Comparison of ENCODE assay signal across 10 cellular contexts in genomic region chr16:87924041-87924851, GRCh38. TPM values are rescaled to one million over a fixed set of nuclear protein-coding genes. Genes with fewer than 3 reads are reported as not detected.
DNase-seq lines count a peak whose midpoint lies in the region; ATAC-seq and TF ChIP-seq lines count a peak whose summit lies in the region.
"Had no signal": no experiment of that assay in that cellular context is flagged by ENCODE, and none has a peak within 500 bp of the region (broad histone marks: within the 10 kb centered on the region; RNA-seq: fewer than 3 reads in every experiment).

No MANE protein-coding gene starts in this region.

- H3K4me3 ChIP-seq in lower leg skin (ENCODE audit: low read depth, poor library complexity, severe bottlenecking), result no peak overlapping the region
- H3K4me3 ChIP-seq: left lung, MG63 had no signal

- ATAC-seq in stimulated activated naive CD8-positive, alpha-beta T cell treated with anti-CD3 and anti-CD28 coated beads, Interleukin-15, Interleukin-2, amounts not matched to agents 100 U/mL and 50 U/mL, for 24 hours, result peak; percentile 34
- ATAC-seq in stimulated activated naive CD8-positive, alpha-beta T cell treated with anti-CD3 and anti-CD28 coated beads, Interleukin-15, amount 100 ng/mL, for 72 hours, result no peak
- ATAC-seq in activated B cell treated with CpG ODN at 0.5 μM for 24 hours (ENCODE audit: low read depth), result peak; percentile 81
- ATAC-seq: left lung had no signal

- intact Hi-C loops in activated B cell treated with CpG ODN at 0.5 μM for 24 hours (cut with micrococcal nuclease), result loop anchor here (1.0 to 10.0 kb wide), 3 partner anchors 27 to 145 kb away; partner anchors contain the start of gene BANP
- intact Hi-C loops in lower leg skin (cut with DNase I; ENCODE audit: low total_unique reads), result no loop called here

- H3K36me3 Mint-ChIP-seq in activated B cell treated with CpG ODN at 0.5 μM for 24 hours (ENCODE audit: low read depth), result no peaks in the 10 kb centered on the region

- 62 to 63% methylated on average over 29 to 30 of the region's 30 CpGs for WGBS in lower leg skin, 2 donors

- peak overlapping the region in 1 of 2 donors; percentile 42 for H3K27ac Mint-ChIP-seq in stimulated activated naive CD8-positive, alpha-beta T cell treated with anti-CD3 and anti-CD28 coated beads, Interleukin-15, amount 100 ng/mL, for 72 hours
- H3K27ac Mint-ChIP-seq in activated B cell treated with CpG ODN at 0.5 μM for 24 hours, result peak overlapping the region; percentile 70

- no peak for DNase-seq in stimulated activated naive CD8-positive, alpha-beta T cell treated with anti-CD3 and anti-CD28 coated beads, Interleukin-15, Interleukin-2, amounts not matched to agents 100 U/mL and 50 U/mL, for 24 hours
- no peak for DNase-seq in stimulated activated naive CD8-positive, alpha-beta T cell treated with anti-CD3 and anti-CD28 coated beads, Interleukin-15, amount 100 ng/mL, for 72 hours
- DNase-seq in NCI-H1092 (lab: John Stamatoyannopoulos, UW) (peak; percentile 94), activated B cell treated with CpG ODN at 0.5 μM for 24 hours (peak; percentile 61), SW 1271 (lab: John Stamatoyannopoulos, UW) (no peak), lower leg skin (ENCODE audit: low spot score in 2 of 2) (no peak), Kasumi-1 (lab: John Stamatoyannopoulos, UW) (no peak)
- DNase-seq in activated CD4-positive, alpha-beta T cell treated with anti-CD3 and anti-CD28 coated beads for 48 hours, result no peak
- DNase-seq: MG63 had no signal

- no peaks in the 10 kb centered on the region for H3K9me3 Mint-ChIP-seq in stimulated activated naive CD8-positive, alpha-beta T cell treated with anti-CD3 and anti-CD28 coated beads, Interleukin-15, amount 100 ng/mL, for 72 hours
- no peaks in the 10 kb centered on the region for H3K9me3 Mint-ChIP-seq in activated B cell treated with CpG ODN at 0.5 μM for 24 hours

- peaks cover 19% of the 10 kb centered on the region for H3K4me1 Mint-ChIP-seq in stimulated activated naive CD8-positive, alpha-beta T cell treated with anti-CD3 and anti-CD28 coated beads, Interleukin-15, amount 100 ng/mL, for 72 hours
- H3K4me1 Mint-ChIP-seq in activated B cell treated with CpG ODN at 0.5 μM for 24 hours, result peaks cover 35% of the 10 kb centered on the region

- no peak for TF ChIP-seq CTCF in activated B cell treated with CpG ODN at 0.5 μM for 24 hours (IDR thresholded peaks at IDR 0.05)
- no peak for TF ChIP-seq CTCF in lower leg skin (IDR thresholded peaks at IDR 0.05)

- no peak overlapping the region for H3K4me3 Mint-ChIP-seq in stimulated activated naive CD8-positive, alpha-beta T cell treated with anti-CD3 and anti-CD28 coated beads, Interleukin-15, amount 100 ng/mL, for 72 hours
- H3K4me3 Mint-ChIP-seq in activated B cell treated with CpG ODN at 0.5 μM for 24 hours, result peak overlapping the region; percentile 64

- POLR2A ChIA-PET in activated B cell treated with CpG ODN at 0.5 μM for 24 hours (lab: Charles Lee), result interaction anchor here (0.6 to 4.2 kb wide), 14 partner anchors 21 to 159 kb away, joined by 3 to 36 read pairs (median 5); partner anchors contain the start of genes BANP, KLHDC4 and SLC7A5

- peaks cover 8% of the 10 kb centered on the region for H3K27me3 Mint-ChIP-seq in stimulated activated naive CD8-positive, alpha-beta T cell treated with anti-CD3 and anti-CD28 coated beads, Interleukin-15, amount 100 ng/mL, for 72 hours
- peaks cover 3% of the 10 kb centered on the region for H3K27me3 Mint-ChIP-seq in activated B cell treated with CpG ODN at 0.5 μM for 24 hours

- no peak for TF ChIP-seq POLR2A in lower leg skin (IDR thresholded peaks at IDR 0.05)

- CTCF ChIA-PET in activated B cell treated with CpG ODN at 0.5 μM for 24 hours (lab: Charles Lee), result interaction anchor here (0.6 to 2.1 kb wide), 5 partner anchors 14 to 512 kb away, joined by 3 to 10 read pairs (median 4); no protein-coding TSS in a partner anchor

RNA-seq across cellular contexts. Expression of gene CA5A, which starts 12.1 kb away (rescaled TPM):
- total RNA-seq in activated B cell treated with CpG ODN at 0.5 μM for 24 hours, result not detected in 2 replicates
- not detected for total RNA-seq in lower leg skin

RNA-seq across cellular contexts. Expression of gene BANP, which starts 27.0 kb away (rescaled TPM):
- total RNA-seq in activated B cell treated with CpG ODN at 0.5 μM for 24 hours (62.8 and 72.3 TPM in 2 replicates), lower leg skin (10 to 100 TPM; 21.6 to 28.7 (median 24.5) TPM)

RNA-seq across cellular contexts. Expression of gene SLC7A5, which starts 54.9 kb away (rescaled TPM):
- 106 and 111 TPM in 2 replicates for total RNA-seq in activated B cell treated with CpG ODN at 0.5 μM for 24 hours
- total RNA-seq in lower leg skin, result 10 to 100 TPM in 3 of 4 donors, 1 to 10 TPM in 1; 8.0 to 39.0 (median 19.4) TPM

Comparison
In these comparisons a context has a peak if more than half of its experiments do, and no peak if none do; other contexts are left out.
1. DNase-seq: peak in NCI-H1092 (single experiment) and activated B cell treated with CpG ODN at 0.5 μM for 24 hours (single experiment); none in stimulated activated naive CD8-positive, alpha-beta T cell treated with anti-CD3 and anti-CD28 coated beads, Interleukin-15, Interleukin-2, amounts not matched to agents 100 U/mL and 50 U/mL, for 24 hours (single experiment), stimulated activated naive CD8-positive, alpha-beta T cell treated with anti-CD3 and anti-CD28 coated beads, Interleukin-15, amount 100 ng/mL, for 72 hours (0 of 2), SW 1271 (0 of 2), lower leg skin (0 of 2), Kasumi-1 (0 of 2) and activated CD4-positive, alpha-beta T cell treated with anti-CD3 and anti-CD28 coated beads for 48 hours (single experiment).